ENCODE assay signal across 23 cellular contexts in the genomic region with DNA sequence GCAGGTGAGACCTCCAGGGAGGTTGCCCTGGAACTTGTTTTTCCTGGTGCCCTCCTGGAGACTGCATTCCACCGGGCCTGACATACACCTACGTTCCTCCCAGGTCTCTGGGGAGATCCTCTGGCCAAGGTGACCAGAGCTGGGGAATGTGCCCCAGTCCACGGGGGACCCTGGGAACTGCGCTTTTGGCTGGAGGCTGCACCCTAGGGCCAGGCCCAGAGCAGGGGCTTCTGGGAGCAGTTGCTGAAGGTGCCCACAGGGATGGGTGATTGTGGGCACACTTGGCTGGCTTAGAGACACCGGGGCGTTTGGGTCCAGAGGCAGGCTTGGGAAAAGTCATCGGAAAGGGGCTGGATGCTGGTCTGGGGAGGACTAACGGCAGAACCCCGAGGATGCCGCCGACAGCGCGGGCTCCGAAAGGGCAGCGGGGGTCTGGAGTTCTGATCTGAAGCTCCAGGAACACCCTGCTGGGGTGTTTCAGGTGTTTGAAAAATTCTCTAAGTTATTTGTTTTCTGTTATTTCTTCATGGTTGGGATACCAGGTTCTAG. TPM values are rescaled to one million over a fixed set of nuclear protein-coding genes. Genes with fewer than 3 reads are reported as not detected.
"Had no signal": no experiment of that assay in that cellular context is flagged by ENCODE, and none has a peak within 500 bp of the region (broad histone marks: within the 10 kb centered on the region; RNA-seq: fewer than 3 reads in every experiment).

No MANE protein-coding gene starts in this region.

- H3K27ac ChIP-seq: brain microvascular endothelial cell, left lung had no signal

- H3K36me3 ChIP-seq: brain microvascular endothelial cell, left lung, tibial nerve had no signal

- H3K9me3 ChIP-seq: left lung, tibial nerve had no signal

- H3K4me3 ChIP-seq: left lung, tibial nerve had no signal

- DNase-seq: activated CD4-positive, alpha-beta T cell treated with anti-CD3 and anti-CD28 coated beads for 48 hours; activated CD4-positive, CD25-positive, alpha-beta regulatory T cell; activated CD8-positive, alpha-beta T cell treated with anti-CD3 and anti-CD28 coated beads for 36 hours; activated naive CD4-positive, alpha-beta T cell treated with anti-CD3 and anti-CD28 coated beads, Interleukin-2, amount 10 ng/mL, durations not matched to agents 7 days and 5 days; activated naive CD8-positive, alpha-beta T cell treated with anti-CD3 and anti-CD28 coated beads, Interleukin-2, amount 50 U/mL, for 24 hours; activated T-cell treated with anti-CD3 and anti-CD28 coated beads, Interleukin-2, amount 50 U/mL, for 1 hour; anterior cingulate cortex; brain microvascular endothelial cell; cortex of kidney; erythroblast; foreskin melanocyte; head of caudate nucleus; naive thymus-derived CD8-positive, alpha-beta T cell; stimulated activated CD4-positive, alpha-beta T cell treated with anti-CD3 and anti-CD28 coated beads, Interleukin-12 subunit alpha, Interleukin-12 subunit beta, amount 100 ng/mL, for 4 hours; stimulated activated CD4-positive, alpha-beta T cell treated with anti-CD3 and anti-CD28 coated beads, Interleukin-1b, Interleukin-23, amount 100 ng/mL, for 48 hours; stimulated activated naive CD4-positive, alpha-beta T cell treated with Interleukin-2 at 50 U/mL for 16 hours; T-helper 1 cell; T-helper 9 cell had no signal

- H3K27me3 ChIP-seq: brain microvascular endothelial cell, left lung, tibial nerve had no signal

- ATAC-seq: activated CD8-positive, alpha-beta T cell treated with anti-CD3 and anti-CD28 coated beads for 36 hours; activated naive CD8-positive, alpha-beta T cell treated with anti-CD3 and anti-CD28 coated beads, Interleukin-2, amount 50 U/mL, for 24 hours; left lung; naive thymus-derived CD8-positive, alpha-beta T cell had no signal

RNA-seq across cellular contexts. Expression of gene TDRD9, which starts 36.5 kb away (rescaled TPM):
- total RNA-seq: activated T-helper 2 cell treated with anti-CD3 and anti-CD28 coated beads, Interferon-gamma antibody, Interleukin-2, Interleukin-4, amounts not matched to agents 10 μg/mL and 5 μg/mL and 100 μg/mL, durations not matched to agents 14 hours and 24 hours and 36 hours had no signal

RNA-seq across cellular contexts. Expression of gene RD3L, which starts 50.6 kb away (rescaled TPM):
- total RNA-seq: activated CD8-positive, alpha-beta T cell treated with anti-CD3 and anti-CD28 coated beads for 36 hours; activated T-helper 2 cell treated with anti-CD3 and anti-CD28 coated beads, Interferon-gamma antibody, Interleukin-2, Interleukin-4, amounts not matched to agents 10 μg/mL and 5 μg/mL and 100 μg/mL, durations not matched to agents 14 hours and 24 hours and 36 hours; kidney epithelial cell; left lung; naive thymus-derived CD8-positive, alpha-beta T cell; renal cortical epithelial cell; tibial nerve had no signal
- polyA plus RNA-seq: naive thymus-derived CD8-positive, alpha-beta T cell had no signal
